In the genomic region with DNA sequence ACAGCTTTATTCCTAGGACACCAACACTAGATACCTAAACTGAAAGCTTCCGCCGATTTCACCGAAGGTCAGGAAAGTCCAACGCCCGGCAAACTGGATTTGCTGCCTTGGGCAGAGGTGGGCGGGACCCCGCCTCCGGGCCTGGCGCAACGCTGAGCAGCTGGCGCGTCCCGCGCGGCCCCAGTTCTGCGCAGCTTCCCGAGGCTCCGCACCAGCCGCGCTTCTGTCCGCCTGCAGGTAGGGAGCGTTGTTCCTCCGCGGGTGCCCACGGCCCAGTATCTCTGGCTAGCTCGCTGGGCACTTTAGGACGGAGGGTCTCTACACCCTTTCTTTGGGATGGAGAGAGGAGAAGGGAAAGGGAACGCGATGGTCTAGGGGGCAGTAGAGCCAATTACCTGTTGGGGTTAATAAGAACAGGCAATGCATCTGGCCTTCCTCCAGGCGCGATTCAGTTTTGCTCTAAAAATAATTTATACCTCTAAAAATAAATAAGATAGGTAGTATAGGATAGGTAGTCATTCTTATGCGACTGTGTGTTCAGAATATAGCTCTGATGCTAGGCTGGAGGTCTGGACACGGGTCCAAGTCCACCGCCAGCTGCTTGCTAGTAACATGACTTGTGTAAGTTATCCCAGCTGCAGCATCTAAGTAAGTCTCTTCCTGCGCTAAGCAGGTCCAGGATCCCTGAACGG, we compare ENCODE assay signal across 1 cellular context.
TF ChIP-seq lines count a peak whose summit lies in the region.

CD274 (plus strand) TSS at position 183 of the 692 bp plus-strand sequence. CDS start 5,572 bp downstream, outside the sequence.

TF ChIP-seq in K562, 482 proteins besides CTCF, POLR2A, EP300 and RAD21 (continued from another document and continues in another):
- TF ChIP-seq TEAD2 (tag; IDR thresholded peaks at IDR 0.05) (no peak), ZNF318 (IDR thresholded peaks at IDR 0.05; ENCODE audit: borderline replicate concordance in 1 of 2, low read depth in 1 of 2) (no peak), ZNF239 (CRISPR knock-in tag; IDR thresholded peaks at IDR 0.05) (no peak), ZBTB7A (IDR thresholded peaks at IDR 0.05; ENCODE audit: borderline replicate concordance, control insufficient read depth, low read depth, low read length) (peak; percentile 73; the same call in 1 of the 2 replicates), WHSC1 (IDR thresholded peaks at IDR 0.05; ENCODE audit: low read length) (no peak), MAZ (CRISPR knock-in tag; conservative IDR thresholded peaks at IDR 0.05 in 1 of 2, IDR thresholded peaks at IDR 0.05 in 1 of 2) (peak in 1 of 2 experiments; percentile 44; a peak in 1 of 4 replicates), DDX20 (tag; IDR thresholded peaks at IDR 0.05; ENCODE audit: low read depth) (no peak), E2F5 (CRISPR knock-in tag; IDR thresholded peaks at IDR 0.05) (no peak), MXI1 (IDR thresholded peaks at IDR 0.05; ENCODE audit: low read depth, low read length) (no peak), ZNF668 (CRISPR knock-in tag; IDR thresholded peaks at IDR 0.05) (no peak), PHF21A (IDR thresholded peaks at IDR 0.05; ENCODE audit: borderline replicate concordance, low read depth) (peak; percentile 9; the same call in 1 of the 2 replicates), ZNF165 (CRISPR knock-in tag; IDR thresholded peaks at IDR 0.05; ENCODE audit: borderline replicate concordance) (no peak), FOXK2 (conservative IDR thresholded peaks at IDR 0.05 in 1 of 2, IDR thresholded peaks at IDR 0.05 in 1 of 2; ENCODE audit: low read depth in 2 of 2) (0 out of 4 replicates have a peak, but pooled peaks of 1 of the 2 experiments have one; percentile 32), NFE2 (IDR thresholded peaks at IDR 0.05; ENCODE audit: low read depth) (no peak), POLR2G (IDR thresholded peaks at IDR 0.05; ENCODE audit: low read depth, low read length) (peak; percentile 71), SP2 (IDR thresholded peaks at IDR 0.05; ENCODE audit: extremely low read depth, low read depth, low read length, poor library complexity, severe bottlenecking) (no peak), ARID3B (CRISPR knock-in tag; IDR thresholded peaks at IDR 0.05; ENCODE audit: borderline replicate concordance) (no peak), HNRNPLL (IDR thresholded peaks at IDR 0.05; ENCODE audit: low read depth, low read length, poor library complexity, severe bottlenecking) (peak; percentile 98), RBM34 (IDR thresholded peaks at IDR 0.05; ENCODE audit: borderline replicate concordance, insufficient read depth, low read length) (no peak), ZC3H11A (IDR thresholded peaks at IDR 0.05; ENCODE audit: low read depth, low read length) (no peak), ZNF175 (CRISPR knock-in tag; IDR thresholded peaks at IDR 0.05; ENCODE audit: low read depth) (no peak), L3MBTL2 (IDR thresholded peaks at IDR 0.05) (peak; percentile 27; the same call in 1 of the 2 replicates)
- TF ChIP-seq, protein P1, sequence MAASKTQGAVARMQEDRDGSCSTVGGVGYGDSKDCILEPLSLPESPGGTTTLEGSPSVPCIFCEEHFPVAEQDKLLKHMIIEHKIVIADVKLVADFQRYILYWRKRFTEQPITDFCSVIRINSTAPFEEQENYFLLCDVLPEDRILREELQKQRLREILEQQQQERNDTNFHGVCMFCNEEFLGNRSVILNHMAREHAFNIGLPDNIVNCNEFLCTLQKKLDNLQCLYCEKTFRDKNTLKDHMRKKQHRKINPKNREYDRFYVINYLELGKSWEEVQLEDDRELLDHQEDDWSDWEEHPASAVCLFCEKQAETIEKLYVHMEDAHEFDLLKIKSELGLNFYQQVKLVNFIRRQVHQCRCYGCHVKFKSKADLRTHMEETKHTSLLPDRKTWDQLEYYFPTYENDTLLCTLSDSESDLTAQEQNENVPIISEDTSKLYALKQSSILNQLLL (CRISPR knock-in tag; IDR thresholded peaks at IDR 0.05; ENCODE audit: borderline replicate concordance), result no peak
- TF ChIP-seq, protein P2, sequence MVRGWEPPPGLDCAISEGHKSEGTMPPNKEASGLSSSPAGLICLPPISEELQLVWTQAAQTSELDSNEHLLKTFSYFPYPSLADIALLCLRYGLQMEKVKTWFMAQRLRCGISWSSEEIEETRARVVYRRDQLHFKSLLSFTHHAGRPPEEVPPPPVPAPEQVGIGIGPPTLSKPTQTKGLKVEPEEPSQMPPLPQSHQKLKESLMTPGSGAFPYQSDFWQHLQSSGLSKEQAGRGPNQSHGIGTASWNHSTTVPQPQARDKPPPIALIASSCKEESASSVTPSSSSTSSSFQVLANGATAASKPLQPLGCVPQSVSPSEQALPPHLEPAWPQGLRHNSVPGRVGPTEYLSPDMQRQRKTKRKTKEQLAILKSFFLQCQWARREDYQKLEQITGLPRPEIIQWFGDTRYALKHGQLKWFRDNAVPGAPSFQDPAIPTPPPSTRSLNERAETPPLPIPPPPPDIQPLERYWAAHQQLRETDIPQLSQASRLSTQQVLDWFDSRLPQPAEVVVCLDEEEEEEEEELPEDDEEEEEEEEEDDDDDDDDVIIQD (CRISPR knock-in tag; IDR thresholded peaks at IDR 0.05), result no peak
- TF ChIP-seq, protein P3, sequence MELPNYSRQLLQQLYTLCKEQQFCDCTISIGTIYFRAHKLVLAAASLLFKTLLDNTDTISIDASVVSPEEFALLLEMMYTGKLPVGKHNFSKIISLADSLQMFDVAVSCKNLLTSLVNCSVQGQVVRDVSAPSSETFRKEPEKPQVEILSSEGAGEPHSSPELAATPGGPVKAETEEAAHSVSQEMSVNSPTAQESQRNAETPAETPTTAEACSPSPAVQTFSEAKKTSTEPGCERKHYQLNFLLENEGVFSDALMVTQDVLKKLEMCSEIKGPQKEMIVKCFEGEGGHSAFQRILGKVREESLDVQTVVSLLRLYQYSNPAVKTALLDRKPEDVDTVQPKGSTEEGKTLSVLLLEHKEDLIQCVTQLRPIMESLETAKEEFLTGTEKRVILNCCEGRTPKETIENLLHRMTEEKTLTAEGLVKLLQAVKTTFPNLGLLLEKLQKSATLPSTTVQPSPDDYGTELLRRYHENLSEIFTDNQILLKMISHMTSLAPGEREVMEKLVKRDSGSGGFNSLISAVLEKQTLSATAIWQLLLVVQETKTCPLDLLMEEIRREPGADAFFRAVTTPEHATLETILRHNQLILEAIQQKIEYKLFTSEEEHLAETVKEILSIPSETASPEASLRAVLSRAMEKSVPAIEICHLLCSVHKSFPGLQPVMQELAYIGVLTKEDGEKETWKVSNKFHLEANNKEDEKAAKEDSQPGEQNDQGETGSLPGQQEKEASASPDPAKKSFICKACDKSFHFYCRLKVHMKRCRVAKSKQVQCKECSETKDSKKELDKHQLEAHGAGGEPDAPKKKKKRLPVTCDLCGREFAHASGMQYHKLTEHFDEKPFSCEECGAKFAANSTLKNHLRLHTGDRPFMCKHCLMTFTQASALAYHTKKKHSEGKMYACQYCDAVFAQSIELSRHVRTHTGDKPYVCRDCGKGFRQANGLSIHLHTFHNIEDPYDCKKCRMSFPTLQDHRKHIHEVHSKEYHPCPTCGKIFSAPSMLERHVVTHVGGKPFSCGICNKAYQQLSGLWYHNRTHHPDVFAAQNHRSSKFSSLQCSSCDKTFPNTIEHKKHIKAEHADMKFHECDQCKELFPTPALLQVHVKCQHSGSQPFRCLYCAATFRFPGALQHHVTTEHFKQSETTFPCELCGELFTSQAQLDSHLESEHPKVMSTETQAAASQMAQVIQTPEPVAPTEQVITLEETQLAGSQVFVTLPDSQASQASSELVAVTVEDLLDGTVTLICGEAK (IDR thresholded peaks at IDR 0.05), result peak; percentile 61
- TF ChIP-seq, protein P3 (CRISPR knock-in tag; IDR thresholded peaks at IDR 0.05), result no peak
